ENCODE assay signal across 9 cellular contexts in the genomic region with DNA sequence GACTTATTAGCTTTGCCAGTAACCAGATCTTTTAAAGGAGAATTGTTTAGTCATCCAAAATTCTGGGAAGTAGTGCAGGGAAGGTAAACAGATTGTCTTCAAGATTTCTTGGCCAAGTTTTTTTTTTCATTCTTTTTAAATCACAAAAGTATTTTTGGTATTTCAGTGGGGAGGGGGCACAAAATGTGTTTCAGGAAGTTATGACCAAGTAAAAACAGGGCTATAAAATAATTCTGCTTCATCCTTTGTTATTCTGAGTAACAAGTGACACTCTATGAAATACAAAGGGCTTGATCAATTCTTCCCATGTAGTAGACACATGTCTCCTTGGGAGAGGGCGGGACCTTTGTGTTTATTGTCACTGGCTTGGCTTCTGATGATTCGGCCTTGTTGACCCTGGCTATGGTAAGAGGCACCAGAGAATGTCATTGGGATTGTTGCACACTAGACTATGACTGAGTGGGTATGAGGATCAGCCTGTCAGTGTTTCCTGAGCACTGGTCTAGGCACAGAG. TPM values are rescaled to one million over a fixed set of nuclear protein-coding genes. Genes with fewer than 3 reads are reported as not detected.
DNase-seq lines count a peak whose midpoint lies in the region; TF ChIP-seq lines count a peak whose summit lies in the region.
"Had no signal": no experiment of that assay in that cellular context is flagged by ENCODE, and none has a peak within 500 bp of the region (broad histone marks: within the 10 kb centered on the region; RNA-seq: fewer than 3 reads in every experiment).

No MANE protein-coding gene starts in this region.

- intact Hi-C loops in CD14-positive monocyte (cut with micrococcal nuclease), result no loop called here

- H3K4me3 ChIP-seq in MG63, result no peak overlapping the region

- H3K4me1 Mint-ChIP-seq in CD14-positive monocyte, result peaks cover 78% of the 10 kb centered on the region
- peaks cover 74% of the 10 kb centered on the region for H3K4me1 Mint-ChIP-seq in endothelial cell (ENCODE audit: unreplicated experiment)
- peaks cover 64% of the 10 kb centered on the region for H3K4me1 Mint-ChIP-seq in progenitor cell of endocrine pancreas (ENCODE audit: low read depth)

- DNase-seq in CD14-positive monocyte (ENCODE audit: low spot score) (no peak), MG63 (peak; percentile 67), endothelial cell (ENCODE audit: low spot score) (no peak), progenitor cell of endocrine pancreas (ENCODE audit: low spot score, unreplicated experiment) (no peak), NCI-H510A treated with DMSO at 0.1 percent for 48 hours (lab: John Stamatoyannopoulos, UW) (no peak), OCI-M2 (lab: John Stamatoyannopoulos, UW; ENCODE audit: unreplicated experiment) (no peak), HUDEP-2 (lab: John Stamatoyannopoulos, UW; ENCODE audit: unreplicated experiment in 76 of 76) (no peak)
- DNase-seq in activated CD8-positive, alpha-beta memory T cell treated with anti-CD3 and anti-CD28 coated beads, Interleukin-2, amount 50 U/mL, for 48 hours, result no peak
- DNase-seq: NCI-H1694 treated with DMSO at 0.1 percent for 48 hours had no signal

- H3K4me3 Mint-ChIP-seq in CD14-positive monocyte (no peak overlapping the region), endothelial cell (ENCODE audit: unreplicated experiment) (no peak overlapping the region), progenitor cell of endocrine pancreas (ENCODE audit: low read depth) (no peak overlapping the region)

- H3K36me3 Mint-ChIP-seq in CD14-positive monocyte (peaks cover 52 to 68% of the 10 kb centered on the region in 2 donors), endothelial cell (ENCODE audit: low read depth, unreplicated experiment) (peaks cover 27% of the 10 kb centered on the region), progenitor cell of endocrine pancreas (ENCODE audit: insufficient read depth) (peaks cover 2% of the 10 kb centered on the region)

- no peaks in the 10 kb centered on the region for H3K36me3 ChIP-seq in MG63

- no peaks in the 10 kb centered on the region for H3K27me3 ChIP-seq in MG63

- H3K27ac Mint-ChIP-seq in CD14-positive monocyte, result peak overlapping the region in 6 of 7 donors; percentile 7 to 66 (median 42)
- peak overlapping the region; percentile 72 for H3K27ac Mint-ChIP-seq in endothelial cell (ENCODE audit: unreplicated experiment)
- peak overlapping the region; percentile 63 for H3K27ac Mint-ChIP-seq in progenitor cell of endocrine pancreas

- H3K9me3 Mint-ChIP-seq in CD14-positive monocyte, result no peaks in the 10 kb centered on the region
- H3K9me3 Mint-ChIP-seq in endothelial cell (ENCODE audit: unreplicated experiment), result no peaks in the 10 kb centered on the region
- H3K9me3 Mint-ChIP-seq in progenitor cell of endocrine pancreas (ENCODE audit: low read depth), result no peaks in the 10 kb centered on the region

- H3K27me3 Mint-ChIP-seq in CD14-positive monocyte (ENCODE audit: low read depth in 3 of 3), result no peaks in the 10 kb centered on the region
- H3K27me3 Mint-ChIP-seq in endothelial cell (ENCODE audit: unreplicated experiment), result peaks cover 12% of the 10 kb centered on the region
- no peaks in the 10 kb centered on the region for H3K27me3 Mint-ChIP-seq in progenitor cell of endocrine pancreas

- no peak for TF ChIP-seq CTCF in CD14-positive monocyte (IDR thresholded peaks at IDR 0.05)
- no peak for TF ChIP-seq CTCF in endothelial cell (IDR thresholded peaks at IDR 0.05; ENCODE audit: unreplicated experiment)
- no peak for TF ChIP-seq CTCF in progenitor cell of endocrine pancreas (IDR thresholded peaks at IDR 0.05; ENCODE audit: unreplicated experiment)

- H3K9me3 ChIP-seq in MG63, result no peaks in the 10 kb centered on the region

RNA-seq across cellular contexts. Expression of gene SUSD6, which starts 55.4 kb away (rescaled TPM):
- 10 to 100 TPM; 17.3 to 30.1 TPM for polyA plus RNA-seq in CD14-positive monocyte
- 1.9 and 3.1 TPM in 2 replicates for total RNA-seq in MG63 (2014; rRNA removed; shearing (Covaris generic); ENCODE audit: low replicate concordance)
- 71.5 TPM for total RNA-seq in endothelial cell (ENCODE audit: unreplicated experiment)
- 21.0 and 22.3 TPM in 2 replicates for total RNA-seq in progenitor cell of endocrine pancreas
